Comparison of ENCODE assay signal across 8 cellular contexts in genomic region chr11:102109896-102110760, GRCh38. TPM values are rescaled to one million over a fixed set of nuclear protein-coding genes. Genes with fewer than 3 reads are reported as not detected.
A peak's percentile ranks its signal among the peaks of the same experiment; 100 is the strongest.
DNase-seq lines count a peak whose midpoint lies in the region; ATAC-seq, FAIRE-seq and TF ChIP-seq lines count a peak whose summit lies in the region.

TSS of gene YAP1 (plus strand) at chr11:102110447. CDS start at chr11:102110849, 402 bp downstream.

- peak; percentile 12 for DNase-seq in NCI-H774 (lab: John Stamatoyannopoulos, UW)
- peak; percentile 82 for DNase-seq in activated CD8-positive, alpha-beta memory T cell treated with anti-CD3 and anti-CD28 coated beads, Interleukin-2, amount 50 U/mL, for 48 hours
- DNase-seq in endothelial cell of umbilical vein (ENCODE audit: low read depth, low spot score), result peak; percentile 89
- peak; percentile 82 to 90 for DNase-seq in mesothelial cell of epicardium (ENCODE audit: low spot score in 2 of 2, unreplicated experiment in 2 of 2)
- DNase-seq in stimulated activated CD8-positive, alpha-beta memory T cell treated with anti-CD3 and anti-CD28 coated beads, Interleukin-15, amount 100 ng/mL, for 24 hours (ENCODE audit: low read depth), result peak; percentile 27
- no peak for DNase-seq in AML-193 (lab: John Stamatoyannopoulos, UW)

- POLR2A ChIA-PET in endothelial cell of umbilical vein (lab: Charles Lee), result no interaction called here

- CTCF ChIA-PET in endothelial cell of umbilical vein (lab: Charles Lee), result interaction anchor here (0.7 to 1.2 kb wide), 3 partner anchors 116 to 232 kb away, joined by 3 to 5 read pairs (median 4); no protein-coding TSS in a partner anchor

- peak; percentile 58 for FAIRE-seq in endothelial cell of umbilical vein (lab: Jason Lieb, UNC)

- peak; percentile 87 for ATAC-seq in GM18511 (IDR thresholded peaks at IDR 0.05; ENCODE audit: unreplicated experiment)
- ATAC-seq in HG02870 (IDR thresholded peaks at IDR 0.05; ENCODE audit: unreplicated experiment), result peak; percentile 81

- peak within 1 kb of the TSS; percentile 72 for H3K27ac ChIP-seq in endothelial cell of umbilical vein (ENCODE audit: insufficient read depth, low read depth, low read length)

- peaks cover 6% of the 10 kb centered on the region for H3K79me2 ChIP-seq in endothelial cell of umbilical vein (ENCODE audit: control insufficient read depth, insufficient read depth, low read length)

- H4K20me1 ChIP-seq in endothelial cell of umbilical vein (replicated peaks; ENCODE audit: control insufficient read depth, extremely low read depth, insufficient read depth, low read length), result peaks cover 12% of the 10 kb centered on the region

- TF ChIP-seq POLR2A in endothelial cell of umbilical vein (IDR thresholded peaks at IDR 0.05; ENCODE audit: low read depth, low read length), result no peak

- H3K27ac Mint-ChIP-seq in mesothelial cell of epicardium, result peak within 1 kb of the TSS; percentile 100

- H3K9ac ChIP-seq in endothelial cell of umbilical vein (replicated peaks; ENCODE audit: extremely low read depth, insufficient read depth, low read length), result peak within 1 kb of the TSS; percentile 53

- H3K4me3 Mint-ChIP-seq in mesothelial cell of epicardium, result peak within 1 kb of the TSS; percentile 98

- no peaks in the 10 kb centered on the region for H3K9me3 ChIP-seq in endothelial cell of umbilical vein (replicated peaks; ENCODE audit: control insufficient read depth, insufficient read depth, low read length)

- peaks cover 11% of the 10 kb centered on the region for H3K4me1 ChIP-seq in endothelial cell of umbilical vein (ENCODE audit: control insufficient read depth, extremely low read depth, insufficient read depth, low read length)

- H2AFZ ChIP-seq in endothelial cell of umbilical vein (ENCODE audit: low read depth, low read length), result peak within 1 kb of the TSS; percentile 73

- peak within 1 kb of the TSS; percentile 98 for H3K4me2 ChIP-seq in endothelial cell of umbilical vein (ENCODE audit: insufficient read depth, low read length)

- peaks cover 2% of the 10 kb centered on the region for H3K36me3 Mint-ChIP-seq in mesothelial cell of epicardium

- H3K27me3 Mint-ChIP-seq in mesothelial cell of epicardium (ENCODE audit: low read depth), result no peaks in the 10 kb centered on the region

- H3K9me3 Mint-ChIP-seq in mesothelial cell of epicardium, result no peaks in the 10 kb centered on the region

- peaks cover 36% of the 10 kb centered on the region for H3K4me1 Mint-ChIP-seq in mesothelial cell of epicardium

- peak within 1 kb of the TSS; percentile 85 to 99 (median 88) for H3K4me3 ChIP-seq in endothelial cell of umbilical vein (replicated peaks in 1 of 3; ENCODE audit: insufficient read depth in 1 of 3, low read depth in 1 of 3, low read length in 3 of 3)

- peaks cover 0 to 2% of the 10 kb centered on the region in 2 experiments for H3K36me3 ChIP-seq in endothelial cell of umbilical vein (ENCODE audit: control insufficient read depth in 2 of 2, extremely low read depth in 1 of 2, insufficient read depth in 2 of 2, low read length in 2 of 2)

- no peaks in the 10 kb centered on the region for H3K9me1 ChIP-seq in endothelial cell of umbilical vein (replicated peaks; ENCODE audit: control insufficient read depth, extremely low read depth, insufficient read depth, low read length)

- TF ChIP-seq CTCF in endothelial cell of umbilical vein (IDR thresholded peaks at IDR 0.05; ENCODE audit: extremely low read depth in 1 of 2, insufficient read depth in 1 of 2, low read depth in 1 of 2, low read length in 2 of 2) (no peak), mesothelial cell of epicardium (IDR thresholded peaks at IDR 0.05; ENCODE audit: unreplicated experiment) (no peak)

- no TSS peak for BruUV-seq in endothelial cell of umbilical vein (replicated peaks; lab: Mats Ljungman, UMichigan)

- dilution Hi-C loops in endothelial cell of umbilical vein (cut with MboI; ENCODE audit: extremely low pct_ligation_motif_present, low sequenced_read_pairs), result no loop called here

- intact Hi-C loops in endothelial cell of umbilical vein (cut with micrococcal nuclease), result loop anchor here (1.0 to 10.0 kb wide), 5 partner anchors 99 to 685 kb away; partner anchors contain the start of gene MMP1

- H3K27me3 ChIP-seq in endothelial cell of umbilical vein (ENCODE audit: control insufficient read depth in 2 of 2, insufficient read depth in 2 of 2, low read length in 2 of 2), result peaks cover 2 to 18% of the 10 kb centered on the region in 2 experiments

TF ChIP-seq in endothelial cell of umbilical vein, 7 proteins besides CTCF, POLR2A, EP300 and RAD21:
- TF ChIP-seq JUN (IDR thresholded peaks at IDR 0.05; ENCODE audit: borderline replicate concordance, insufficient read depth, insufficient read length, low read depth), result no peak
- peak; percentile 32 for TF ChIP-seq POLR2AphosphoS5 (IDR thresholded peaks at IDR 0.05; ENCODE audit: insufficient read depth, low read depth, low read length)

RNA-seq across cellular contexts. Expression of gene YAP1, which starts in this region (rescaled TPM):
- total RNA-seq in endothelial cell of umbilical vein (36.5 and 48.9 TPM in 2 replicates), mesothelial cell of epicardium (186 to 194 TPM (median 193 TPM) in 3 replicates)
- 32.6 and 34.2 TPM in 2 replicates for polyA plus RNA-seq in endothelial cell of umbilical vein
- 28.6 and 30.4 TPM in 2 replicates for polyA plus RNA-seq in endothelial cell of umbilical vein (2011; cell fraction: cytosol; rRNA removed)
- 28.3 and 37.3 TPM in 2 replicates for polyA plus RNA-seq in endothelial cell of umbilical vein (2011; cell fraction: nucleus; rRNA removed)
- polyA plus RNA-seq in endothelial cell of umbilical vein (2012), result 27.5 and 31.0 TPM in 2 replicates
- 107 and 113 TPM in 2 replicates for polyA minus RNA-seq in endothelial cell of umbilical vein
- polyA minus RNA-seq in endothelial cell of umbilical vein (2011; cell fraction: cytosol; rRNA and poly(A)+ RNA removed), result 94.9 TPM
- polyA minus RNA-seq in endothelial cell of umbilical vein (2011; cell fraction: nucleus; rRNA and poly(A)+ RNA removed), result 62.5 and 65.3 TPM in 2 replicates

Comparison
In these comparisons a context has a peak if more than half of its experiments do, and no peak if none do; other contexts are left out.
1. DNase-seq: peak in NCI-H774 (single experiment), activated CD8-positive, alpha-beta memory T cell treated with anti-CD3 and anti-CD28 coated beads, Interleukin-2, amount 50 U/mL, for 48 hours (single experiment), endothelial cell of umbilical vein (single experiment), mesothelial cell of epicardium (2 of 2) and stimulated activated CD8-positive, alpha-beta memory T cell treated with anti-CD3 and anti-CD28 coated beads, Interleukin-15, amount 100 ng/mL, for 24 hours (single experiment); none in AML-193 (0 of 2).